ENCODE assay signal across 19 cellular contexts in genomic region chr19:5703819-5704818, GRCh38. TPM values are rescaled to one million over a fixed set of nuclear protein-coding genes. Genes with fewer than 3 reads are reported as not detected.
"Had no signal": no experiment of that assay in that cellular context is flagged by ENCODE, and none has a peak within 500 bp of the region (broad histone marks: within the 10 kb centered on the region; RNA-seq: fewer than 3 reads in every experiment).

No MANE protein-coding gene starts in this region.

- FAIRE-seq: endothelial cell of umbilical vein had no signal

- H3K27me3 ChIP-seq: hepatocyte had no signal

- H3K79me2 ChIP-seq: hepatocyte had no signal

- DNase-seq: activated CD4-positive, alpha-beta T cell treated with anti-CD3 and anti-CD28 coated beads, Interleukin-2, amount 10 ng/mL, durations not matched to agents 24 days and 14 days; activated CD8-positive, alpha-beta T cell treated with anti-CD3 and anti-CD28 coated beads, Interleukin-2, amount 10 ng/mL, durations not matched to agents 7 days and 5 days; activated effector memory CD4-positive, alpha-beta T cell treated with anti-CD3 and anti-CD28 coated beads, Interleukin-2, amount 50 U/mL, for 16 hours; activated T-cell treated with anti-CD3 and anti-CD28 coated beads, Interleukin-2, amount 50 U/mL, for 72 hours; effector memory CD4-positive, alpha-beta T cell; islet precursor cell; lower lobe of right lung; posterior cingulate gyrus; stimulated activated CD4-positive, alpha-beta T cell treated with anti-CD3 and anti-CD28 coated beads, Interleukin-2, amount 100 ng/mL, for 48 hours; T-helper 1 cell had no signal

- H3K4me1 ChIP-seq: lower lobe of right lung had no signal

- H3K4me2 ChIP-seq: hepatocyte had no signal

- H3K9me3 ChIP-seq: lower lobe of right lung had no signal

- H3K4me3 ChIP-seq: hepatocyte, lower lobe of right lung, skin epidermis had no signal

- H3K27ac ChIP-seq: hepatocyte, lower lobe of right lung, skin epidermis had no signal

- ATAC-seq: activated CD8-positive, alpha-beta T cell treated with anti-CD3 and anti-CD28 coated beads, Interleukin-2, amount 10 ng/mL, durations not matched to agents 7 days and 5 days had no signal

RNA-seq across cellular contexts. Expression of gene CATSPERD, which starts 16.3 kb away (rescaled TPM):
- total RNA-seq: activated CD4-positive, alpha-beta T cell treated with anti-CD3 and anti-CD28 coated beads, Interleukin-2, amount 10 ng/mL, durations not matched to agents 24 days and 14 days; activated CD8-positive, alpha-beta T cell treated with anti-CD3 and anti-CD28 coated beads, Interleukin-2, amount 10 ng/mL, durations not matched to agents 7 days and 5 days; activated T-cell treated with anti-CD3 and anti-CD28 coated beads, Interleukin-2, amount 50 U/mL, for 72 hours; dermis blood vessel endothelial cell; endothelial cell of umbilical vein; glomerular endothelial cell; hepatocyte; mesothelial cell of epicardium; natural killer cell treated with Interleukin-12 subunit alpha and Interleukin-12 subunit beta and Interleukin-15 and Interleukin-18, amount 100 ng/mL, for 72 hours; right cardiac atrium; ureter had no signal
- polyA plus RNA-seq: endothelial cell of umbilical vein, hepatocyte, right cardiac atrium had no signal
